In genomic region chr11:995752-996420, GRCh38 we compare ENCODE assay signal across 1 cellular context.
TF ChIP-seq lines count a peak whose summit lies in the region.

No MANE protein-coding gene starts in this region.

TF ChIP-seq in HepG2, 621 proteins besides CTCF, POLR2A, EP300 and RAD21 (continued from another document):
- TF ChIP-seq RORA (CRISPR knock-in tag; IDR thresholded peaks at IDR 0.05) (no peak), HMGA1 (CRISPR knock-in tag; conservative IDR thresholded peaks at IDR 0.05) (no peak), ZNF263 (CRISPR knock-in tag; IDR thresholded peaks at IDR 0.05) (no peak), ZMAT5 (CRISPR knock-in tag; IDR thresholded peaks at IDR 0.05; ENCODE audit: borderline replicate concordance, low read depth) (no peak), ZFP1 (CRISPR knock-in tag; IDR thresholded peaks at IDR 0.05) (no peak), THAP8 (CRISPR knock-in tag; IDR thresholded peaks at IDR 0.05; ENCODE audit: borderline replicate concordance) (no peak), HNRNPK (IDR thresholded peaks at IDR 0.05; ENCODE audit: low read depth, low read length, poor library complexity, severe bottlenecking) (no peak)
TF ChIP-seq in HepG2: peak in this region for 0.
